Comparison of ENCODE assay signal across 18 cellular contexts in genomic region chr16:73051216-73051615, GRCh38.
DNase-seq lines count a peak whose midpoint lies in the region; ATAC-seq and TF ChIP-seq lines count a peak whose summit lies in the region.
"Had no signal": no experiment of that assay in that cellular context is flagged by ENCODE, and none has a peak within 500 bp of the region (broad histone marks: within the 10 kb centered on the region; RNA-seq: fewer than 3 reads in every experiment).

No MANE protein-coding gene starts in this region.

- H3K36me3 ChIP-seq in brain microvascular endothelial cell (replicated peaks): no peaks in the 10 kb centered on the region
- H3K36me3 ChIP-seq: BLaER1 treated with 17β-estradiol and CSF1 and Interleukin-3, amounts not matched to agents 10 nM and 100 nM; HAP-1 had no signal

- ATAC-seq in GM19035 (IDR thresholded peaks at IDR 0.05; ENCODE audit: unreplicated experiment): no peak
- ATAC-seq: naive thymus-derived CD8-positive, alpha-beta T cell; PC-3; stimulated activated effector memory CD8-positive, alpha-beta T cell treated with anti-CD3 and anti-CD28 coated beads, Interleukin-12 subunit alpha, Interleukin-12 subunit beta, amount 100 ng/mL, for 72 hours had no signal

- H3K4me3 ChIP-seq in LNCaP clone FGC (ENCODE audit: low read depth, low read length) (peak overlapping the region; percentile 68), brain microvascular endothelial cell (ENCODE audit: low read depth, low read length) (no peak overlapping the region)
- H3K4me3 ChIP-seq: BLaER1 treated with 17β-estradiol and CSF1 and Interleukin-3, amounts not matched to agents 10 nM and 100 nM; HAP-1 had no signal

- DNase-seq in LNCaP clone FGC (ENCODE audit: low read depth) (no peak), brain microvascular endothelial cell (no peak), medulla oblongata (ENCODE audit: extremely low spot score) (peak; percentile 57), substantia nigra (lab: John Stamatoyannopoulos, UW) (peak in 1 of 49 donors; percentile 11), dedifferentiated amniotic fluid mesenchymal stem cell (ENCODE audit: extremely low spot score) (no peak), HuH-7 (ENCODE audit: low spot score) (no peak)
- DNase-seq: activated CD4-positive, CD25-positive, alpha-beta regulatory T cell; activated naive CD4-positive, alpha-beta T cell treated with Interleukin-2 at 50 U/mL for 16 hours; central memory CD4-positive, alpha-beta T cell; hippocampal formation; naive thymus-derived CD8-positive, alpha-beta T cell; NCI-H1436; PC-3; T-helper 1 cell had no signal

- TF ChIP-seq CTCF in LNCaP clone FGC (IDR thresholded peaks at IDR 0.05; ENCODE audit: control insufficient read depth, extremely low read depth, insufficient read depth) (no peak), brain microvascular endothelial cell (IDR thresholded peaks at IDR 0.05; ENCODE audit: low read depth, low read length, missing control alignments) (no peak)

- in situ Hi-C loops in brain microvascular endothelial cell (cut with HindIII; ENCODE audit: low pct_ligation_motif_present, low sequenced_read_pairs): no loop called here

- H3K27ac ChIP-seq in brain microvascular endothelial cell (peak overlapping the region; percentile 97), substantia nigra (ENCODE audit: low read depth, low read length, poor library complexity, severe bottlenecking) (peak overlapping the region; percentile 43)
- H3K27ac ChIP-seq: BLaER1 treated with 17β-estradiol and CSF1 and Interleukin-3, amounts not matched to agents 10 nM and 100 nM had no signal

- no peaks in the 10 kb centered on the region for H3K27me3 ChIP-seq in brain microvascular endothelial cell (replicated peaks)
